Comparison of ENCODE assay signal across 9 cellular contexts in genomic region chr11:64713031-64713780, GRCh38. TPM values are rescaled to one million over a fixed set of nuclear protein-coding genes. Genes with fewer than 3 reads are reported as not detected.
A peak's percentile ranks its signal among the peaks of the same experiment; 100 is the strongest.
DNase-seq lines count a peak whose midpoint lies in the region; ATAC-seq and TF ChIP-seq lines count a peak whose summit lies in the region.
"Had no signal": no experiment of that assay in that cellular context is flagged by ENCODE, and none has a peak within 500 bp of the region (broad histone marks: within the 10 kb centered on the region; RNA-seq: fewer than 3 reads in every experiment).

No MANE protein-coding gene starts in this region.

- no peaks in the 10 kb centered on the region for H3K36me3 ChIP-seq in breast epithelium

- CTCF ChIA-PET in HEK293T (lab: Yijun Ruan, JAX): interaction anchor here (1.0 kb wide), 1 partner anchor 24 kb away, joined by 4 read pairs; no protein-coding TSS in a partner anchor

- peak; percentile 67 for DNase-seq in AG20443 (ENCODE audit: low spot score)
- peak; percentile 46 for DNase-seq in HEK293T (ENCODE audit: extremely low spot score)
- peak; percentile 20 to 67 for DNase-seq in breast epithelium (ENCODE audit: low spot score in 2 of 2)
- DNase-seq in left kidney (ENCODE audit: low read depth, low spot score): peak; percentile 91
- no peak for DNase-seq in SIG-M5 treated with dmso at 0.1 percent for 504 hours (lab: John Stamatoyannopoulos, UW; ENCODE audit: unreplicated experiment)
- DNase-seq in hippocampal formation (lab: John Stamatoyannopoulos, UW): no peak
- DNase-seq: activated effector memory CD4-positive, alpha-beta T cell treated with Interleukin-2 at 50 U/mL for 16 hours had no signal

- TF ChIP-seq CTCF in breast epithelium (IDR thresholded peaks at IDR 0.05): no peak

- intact Hi-C loops in breast epithelium (cut with DNase I; ENCODE audit: low total_unique reads): no loop called here

- H3K4me1 ChIP-seq in breast epithelium: peaks cover 0 to 3% of the 10 kb centered on the region in 2 donors

- peaks cover 10 to 90% of the 10 kb centered on the region in 2 donors for H3K27me3 ChIP-seq in breast epithelium

- POLR2A ChIA-PET in HEK293T (lab: Yijun Ruan, JAX): no interaction called here

- TF ChIP-seq POLR2A in breast epithelium (IDR thresholded peaks at IDR 0.05): no peak

- no peak for ATAC-seq in HG03196 (IDR thresholded peaks at IDR 0.05; ENCODE audit: unreplicated experiment)
- no peak for ATAC-seq in HG03442 (IDR thresholded peaks at IDR 0.05; ENCODE audit: unreplicated experiment)

- no peaks in the 10 kb centered on the region for H3K9me3 ChIP-seq in breast epithelium

- no peak overlapping the region for H3K27ac ChIP-seq in breast epithelium

- H3K4me3 ChIP-seq in breast epithelium: peak overlapping the region in 1 of 3 donors; percentile 52

TF ChIP-seq in HEK293T, 16 proteins besides CTCF, POLR2A, EP300 and RAD21:
- TF ChIP-seq ZNF384 (IDR thresholded peaks at IDR 0.05) (no peak), ELF4 (IDR thresholded peaks at IDR 0.05) (no peak)

RNA-seq across cellular contexts. Expression of gene NRXN2, which starts 9.8 kb away (rescaled TPM):
- 1 to 10 TPM; 1.8 to 4.3 (median 3.5) TPM for total RNA-seq in breast epithelium

RNA-seq across cellular contexts. Expression of gene RASGRP2, which starts 30.7 kb away (rescaled TPM):
- 10 to 100 TPM in 2 of 3 donors, 1 to 10 TPM in 1; 10.0 to 12.5 (median 11.5) TPM for total RNA-seq in breast epithelium

RNA-seq across cellular contexts. Expression of gene PYGM, which starts 46.6 kb away (rescaled TPM):
- total RNA-seq in breast epithelium: 1 to 10 TPM; 1.3 to 4.5 (median 3.4) TPM

Comparison
In these comparisons a context has a peak if more than half of its experiments do, and no peak if none do; other contexts are left out.
1. DNase-seq: peak in AG20443 (single experiment), HEK293T (single experiment), breast epithelium (2 of 2) and left kidney (single experiment); none in SIG-M5 treated with dmso at 0.1 percent for 504 hours (single experiment) and hippocampal formation (0 of 2).